Comparison of ENCODE assay signal across 12 cellular contexts in the genomic region with DNA sequence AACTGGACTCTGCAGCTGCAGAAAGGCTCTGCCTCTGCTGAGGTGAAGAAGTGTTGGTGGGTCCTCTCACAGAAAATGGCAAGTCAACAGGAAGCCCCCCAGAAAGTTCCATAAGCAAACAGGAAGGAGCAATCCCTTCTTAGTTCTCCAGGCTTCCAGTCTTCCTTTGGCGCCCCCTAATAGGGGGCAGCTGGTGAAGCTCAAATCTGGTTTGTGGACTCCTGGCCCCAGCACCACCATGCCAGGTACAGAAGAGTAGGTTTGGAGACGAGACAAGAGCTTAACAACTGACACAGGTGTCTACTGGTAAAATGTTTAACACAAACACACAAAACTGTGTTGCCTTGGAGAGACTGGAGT. TPM values are rescaled to one million over a fixed set of nuclear protein-coding genes. Genes with fewer than 3 reads are reported as not detected.
A peak's percentile ranks its signal among the peaks of the same experiment; 100 is the strongest.
DNase-seq lines count a peak whose midpoint lies in the region; ATAC-seq and TF ChIP-seq lines count a peak whose summit lies in the region.
"Had no signal": no experiment of that assay in that cellular context is flagged by ENCODE, and none has a peak within 500 bp of the region (broad histone marks: within the 10 kb centered on the region; RNA-seq: fewer than 3 reads in every experiment).

No MANE protein-coding gene starts in this region.

- TF ChIP-seq CTCF in gastrocnemius medialis (IDR thresholded peaks at IDR 0.05 in 4 of 5, conservative IDR thresholded peaks at IDR 0.05 in 1 of 5) = no peak

- no peak overlapping the region for H3K4me3 Mint-ChIP-seq in activated CD4-positive, alpha-beta memory T cell treated with anti-CD3 and anti-CD28 coated beads for 36 hours
- no peak overlapping the region for H3K4me3 Mint-ChIP-seq in activated CD4-positive, alpha-beta memory T cell treated with anti-CD3 and anti-CD28 coated beads, Interleukin-2, amount 10 ng/mL, durations not matched to agents 7 days and 5 days
- no peak overlapping the region for H3K4me3 Mint-ChIP-seq in activated CD8-positive, alpha-beta memory T cell treated with anti-CD3 and anti-CD28 coated beads, Interleukin-2, amount 10 ng/mL, durations not matched to agents 7 days and 5 days
- no peak overlapping the region for H3K4me3 Mint-ChIP-seq in naive thymus-derived CD8-positive, alpha-beta T cell

- H3K4me1 Mint-ChIP-seq in activated CD4-positive, alpha-beta memory T cell treated with anti-CD3 and anti-CD28 coated beads for 36 hours (ENCODE audit: low read depth) = peaks cover 4% of the 10 kb centered on the region
- H3K4me1 Mint-ChIP-seq in activated CD4-positive, alpha-beta memory T cell treated with anti-CD3 and anti-CD28 coated beads, Interleukin-2, amount 10 ng/mL, durations not matched to agents 7 days and 5 days = peaks cover 17% of the 10 kb centered on the region
- H3K4me1 Mint-ChIP-seq in activated CD8-positive, alpha-beta memory T cell treated with anti-CD3 and anti-CD28 coated beads, Interleukin-2, amount 10 ng/mL, durations not matched to agents 7 days and 5 days = peaks cover 23% of the 10 kb centered on the region
- peaks cover 0 to 10% (median 1%) of the 10 kb centered on the region in 4 donors for H3K4me1 Mint-ChIP-seq in naive thymus-derived CD8-positive, alpha-beta T cell

- no peaks in the 10 kb centered on the region for H3K27me3 Mint-ChIP-seq in activated CD4-positive, alpha-beta memory T cell treated with anti-CD3 and anti-CD28 coated beads for 36 hours
- no peaks in the 10 kb centered on the region for H3K27me3 Mint-ChIP-seq in activated CD4-positive, alpha-beta memory T cell treated with anti-CD3 and anti-CD28 coated beads, Interleukin-2, amount 10 ng/mL, durations not matched to agents 7 days and 5 days
- H3K27me3 Mint-ChIP-seq in activated CD8-positive, alpha-beta memory T cell treated with anti-CD3 and anti-CD28 coated beads, Interleukin-2, amount 10 ng/mL, durations not matched to agents 7 days and 5 days = no peaks in the 10 kb centered on the region
- no peaks in the 10 kb centered on the region for H3K27me3 Mint-ChIP-seq in naive thymus-derived CD8-positive, alpha-beta T cell

- in situ Hi-C loops in gastrocnemius medialis (cut with MboI; ENCODE audit: low sequenced_read_pairs in 4 of 4) = no loop called here

- H3K9me3 ChIP-seq in gastrocnemius medialis = no peaks in the 10 kb centered on the region
- H3K9me3 ChIP-seq: Peyer's patch, upper lobe of left lung had no signal

- CTCF ChIA-PET in activated CD4-positive, alpha-beta memory T cell treated with anti-CD3 and anti-CD28 coated beads for 36 hours (lab: Charles Lee) = interaction anchor here (0.7 kb wide), 1 partner anchor 248 kb away, joined by 3 read pairs; no protein-coding TSS in a partner anchor
- CTCF ChIA-PET in activated CD4-positive, alpha-beta memory T cell treated with anti-CD3 and anti-CD28 coated beads, Interleukin-2, amount 10 ng/mL, durations not matched to agents 7 days and 5 days (lab: Charles Lee) = interaction anchor here (0.6 to 0.9 kb wide), 2 partner anchors 45 to 114 kb away, joined by 3 read pairs; no protein-coding TSS in a partner anchor
- CTCF ChIA-PET in activated CD8-positive, alpha-beta memory T cell treated with anti-CD3 and anti-CD28 coated beads, Interleukin-2, amount 10 ng/mL, durations not matched to agents 7 days and 5 days (lab: Charles Lee) = interaction anchor here (1.4 kb wide), 1 partner anchor 35 kb away, joined by 4 read pairs; the partner anchor contains the start of gene LEO1

- no peak overlapping the region for H3K27ac ChIP-seq in gastrocnemius medialis
- H3K27ac ChIP-seq: KMS-11, Peyer's patch, upper lobe of left lung had no signal

- peaks cover 12% of the 10 kb centered on the region for H3K36me3 Mint-ChIP-seq in activated CD4-positive, alpha-beta memory T cell treated with anti-CD3 and anti-CD28 coated beads for 36 hours
- H3K36me3 Mint-ChIP-seq in activated CD4-positive, alpha-beta memory T cell treated with anti-CD3 and anti-CD28 coated beads, Interleukin-2, amount 10 ng/mL, durations not matched to agents 7 days and 5 days (ENCODE audit: low read depth) = peaks cover 39% of the 10 kb centered on the region
- peaks cover 25% of the 10 kb centered on the region for H3K36me3 Mint-ChIP-seq in activated CD8-positive, alpha-beta memory T cell treated with anti-CD3 and anti-CD28 coated beads, Interleukin-2, amount 10 ng/mL, durations not matched to agents 7 days and 5 days
- H3K36me3 Mint-ChIP-seq in naive thymus-derived CD8-positive, alpha-beta T cell = peaks cover 4 to 63% (median 5%) of the 10 kb centered on the region in 3 donors

- H3K9me3 Mint-ChIP-seq in activated CD4-positive, alpha-beta memory T cell treated with anti-CD3 and anti-CD28 coated beads for 36 hours = no peaks in the 10 kb centered on the region
- no peaks in the 10 kb centered on the region for H3K9me3 Mint-ChIP-seq in activated CD4-positive, alpha-beta memory T cell treated with anti-CD3 and anti-CD28 coated beads, Interleukin-2, amount 10 ng/mL, durations not matched to agents 7 days and 5 days
- H3K9me3 Mint-ChIP-seq in activated CD8-positive, alpha-beta memory T cell treated with anti-CD3 and anti-CD28 coated beads, Interleukin-2, amount 10 ng/mL, durations not matched to agents 7 days and 5 days (ENCODE audit: low read depth) = no peaks in the 10 kb centered on the region
- no peaks in the 10 kb centered on the region for H3K9me3 Mint-ChIP-seq in naive thymus-derived CD8-positive, alpha-beta T cell

- intact Hi-C loops in activated CD4-positive, alpha-beta memory T cell treated with anti-CD3 and anti-CD28 coated beads for 36 hours (cut with micrococcal nuclease) = no loop called here
- intact Hi-C loops in gastrocnemius medialis (cut with DNase I; ENCODE audit: low total_unique reads) = no loop called here

- TF ChIP-seq POLR2A in gastrocnemius medialis (IDR thresholded peaks at IDR 0.05) = no peak

- H3K27ac Mint-ChIP-seq in activated CD4-positive, alpha-beta memory T cell treated with anti-CD3 and anti-CD28 coated beads for 36 hours = peak overlapping the region; percentile 66
- no peak overlapping the region for H3K27ac Mint-ChIP-seq in activated CD4-positive, alpha-beta memory T cell treated with anti-CD3 and anti-CD28 coated beads, Interleukin-2, amount 10 ng/mL, durations not matched to agents 7 days and 5 days
- H3K27ac Mint-ChIP-seq in activated CD8-positive, alpha-beta memory T cell treated with anti-CD3 and anti-CD28 coated beads, Interleukin-2, amount 10 ng/mL, durations not matched to agents 7 days and 5 days = peak overlapping the region; percentile 79
- H3K27ac Mint-ChIP-seq in naive thymus-derived CD8-positive, alpha-beta T cell = peak overlapping the region in 8 of 10 donors; percentile 21 to 87 (median 70)

- H3K27me3 ChIP-seq in gastrocnemius medialis = no peaks in the 10 kb centered on the region
- H3K27me3 ChIP-seq: Peyer's patch, upper lobe of left lung had no signal

- peaks cover 0 to 5% of the 10 kb centered on the region in 2 donors for H3K4me1 ChIP-seq in gastrocnemius medialis
- H3K4me1 ChIP-seq: Peyer's patch, upper lobe of left lung had no signal

- peaks cover 0 to 6% of the 10 kb centered on the region in 2 donors for H3K36me3 ChIP-seq in gastrocnemius medialis

- ATAC-seq in HG03025 (IDR thresholded peaks at IDR 0.05; ENCODE audit: low FRiP score, unreplicated experiment) (peak; percentile 25), gastrocnemius medialis (no peak), HG03108 (IDR thresholded peaks at IDR 0.05; ENCODE audit: unreplicated experiment) (no peak)
- ATAC-seq in activated CD8-positive, alpha-beta memory T cell treated with anti-CD3 and anti-CD28 coated beads, Interleukin-2, amount 10 ng/mL, durations not matched to agents 7 days and 5 days = no peak
- no peak for ATAC-seq in naive thymus-derived CD8-positive, alpha-beta T cell

- H3K4me3 ChIP-seq in gastrocnemius medialis = no peak overlapping the region
- H3K4me3 ChIP-seq: Peyer's patch, upper lobe of left lung had no signal

- DNase-seq in activated CD4-positive, alpha-beta memory T cell treated with anti-CD3 and anti-CD28 coated beads for 36 hours = no peak
- no peak for DNase-seq in activated CD4-positive, alpha-beta memory T cell treated with anti-CD3 and anti-CD28 coated beads, Interleukin-2, amount 10 ng/mL, durations not matched to agents 7 days and 5 days
- no peak for DNase-seq in activated CD8-positive, alpha-beta memory T cell treated with anti-CD3 and anti-CD28 coated beads, Interleukin-2, amount 10 ng/mL, durations not matched to agents 7 days and 5 days
- no peak for DNase-seq in naive thymus-derived CD8-positive, alpha-beta T cell
- DNase-seq in gastrocnemius medialis (no peak), SW480 (ENCODE audit: low spot score) (no peak)
- DNase-seq: DMS53, Peyer's patch, upper lobe of left lung had no signal

- POLR2A ChIA-PET in activated CD4-positive, alpha-beta memory T cell treated with anti-CD3 and anti-CD28 coated beads for 36 hours (lab: Charles Lee) = no interaction called here
- POLR2A ChIA-PET in activated CD4-positive, alpha-beta memory T cell treated with anti-CD3 and anti-CD28 coated beads, Interleukin-2, amount 10 ng/mL, durations not matched to agents 7 days and 5 days (lab: Charles Lee) = interaction anchor here (0.7 to 1.2 kb wide), 4 partner anchors 10 to 243 kb away, joined by 3 to 4 read pairs (median 3); partner anchors contain the start of gene LEO1
- POLR2A ChIA-PET in naive thymus-derived CD8-positive, alpha-beta T cell (lab: Charles Lee) = no interaction called here

RNA-seq across cellular contexts. Expression of gene LEO1, which starts 35.5 kb away (rescaled TPM):
- total RNA-seq in activated CD4-positive, alpha-beta memory T cell treated with anti-CD3 and anti-CD28 coated beads for 36 hours = 10 to 100 TPM; 27.3 to 28.3 TPM
- total RNA-seq in activated CD4-positive, alpha-beta memory T cell treated with anti-CD3 and anti-CD28 coated beads, Interleukin-2, amount 10 ng/mL, durations not matched to agents 7 days and 5 days = 10 to 100 TPM; 31.2 to 32.8 TPM
- 10 to 100 TPM; 33.4 to 34.9 TPM for total RNA-seq in activated CD8-positive, alpha-beta memory T cell treated with anti-CD3 and anti-CD28 coated beads, Interleukin-2, amount 10 ng/mL, durations not matched to agents 7 days and 5 days
- 10 to 100 TPM; 20.2 to 20.9 TPM for total RNA-seq in naive thymus-derived CD8-positive, alpha-beta T cell
- polyA plus RNA-seq in naive thymus-derived CD8-positive, alpha-beta T cell = 10 to 100 TPM; 15.0 to 26.5 (median 19.6) TPM
- 10 to 100 TPM in 3 of 4 donors, 1 to 10 TPM in 1; 6.7 to 14.8 (median 11.7) TPM for total RNA-seq in gastrocnemius medialis
